ENCODE assay signal across 6 cellular contexts in the genomic region with DNA sequence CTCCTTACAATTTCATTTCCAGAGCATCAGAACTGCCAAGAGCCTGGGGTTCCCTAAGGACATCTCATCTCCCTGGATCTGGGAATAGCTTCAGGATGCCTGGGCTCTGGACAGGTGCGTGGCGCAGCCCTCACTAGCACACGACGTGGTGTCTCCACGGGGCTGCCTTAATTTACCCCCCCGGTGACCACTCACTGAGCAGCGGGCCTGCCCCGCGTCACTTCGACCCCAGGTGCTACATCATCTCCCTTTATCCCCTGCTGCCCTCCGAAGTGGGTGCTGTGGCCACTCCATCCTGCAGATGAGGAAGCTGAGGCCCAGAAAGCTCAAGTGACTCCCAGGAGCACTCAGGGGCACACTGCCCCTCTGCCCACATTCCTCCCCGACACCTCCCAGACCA.
"Had no signal": no experiment of that assay in that cellular context is flagged by ENCODE, and none has a peak within 500 bp of the region (broad histone marks: within the 10 kb centered on the region; RNA-seq: fewer than 3 reads in every experiment).

No MANE protein-coding gene starts in this region.

- H2AFZ ChIP-seq: GM23338 had no signal

- H3K27ac ChIP-seq: HL-60, KMS-11 had no signal

- H3K4me2 ChIP-seq: GM23338, KMS-11 had no signal

- ATAC-seq: GM23338, HepG2 had no signal

- DNase-seq: HCEC 1CT, KBM-7 had no signal

- H3K9ac ChIP-seq: KMS-11 had no signal

- H3K4me3 ChIP-seq: GM23338 had no signal
